In genomic region chr19:2652504-2653099, GRCh38 we compare ENCODE assay signal across 30 cellular contexts. TPM values are rescaled to one million over a fixed set of nuclear protein-coding genes. Genes with fewer than 3 reads are reported as not detected.
"Had no signal": no experiment of that assay in that cellular context is flagged by ENCODE, and none has a peak within 500 bp of the region (broad histone marks: within the 10 kb centered on the region; RNA-seq: fewer than 3 reads in every experiment).

No MANE protein-coding gene starts in this region.

- H3K79me2 ChIP-seq: hepatocyte had no signal

- H3K4me2 ChIP-seq: hepatocyte, smooth muscle cell had no signal

- H3K4me3 Mint-ChIP-seq: activated T-cell treated with anti-CD3 and anti-CD28 coated beads, Interleukin-2, amount 50 U/mL, for 72 hours; brain; effector memory CD8-positive, alpha-beta T cell; nephron; T-cell; type B pancreatic cell had no signal

- DNase-seq: activated CD4-positive, alpha-beta T cell treated with anti-CD3 and anti-CD28 coated beads for 4 hours; activated CD4-positive, alpha-beta T cell treated with anti-CD3 and anti-CD28 coated beads, Interleukin-2, amount 50 U/mL, for 4 hours; activated naive CD4-positive, alpha-beta T cell; activated T-cell treated with anti-CD3 and anti-CD28 coated beads for 4 hours; activated T-cell treated with anti-CD3 and anti-CD28 coated beads, Interleukin-2, amount 50 U/mL, for 72 hours; adrenal gland; aorta; cortex of kidney; effector memory CD8-positive, alpha-beta T cell; erythroblast; islet precursor cell; left ventricle myocardium inferior; mucosa of descending colon; stimulated activated CD4-positive, alpha-beta T cell treated with anti-CD3 and anti-CD28 coated beads, Interleukin-1b, Interleukin-23, amount 100 ng/mL, for 48 hours; stimulated activated CD4-positive, alpha-beta T cell treated with anti-CD3 and anti-CD28 coated beads, Interleukin-4, amount 100 ng/mL, for 4 hours; stimulated activated CD8-positive, alpha-beta memory T cell treated with anti-CD3 and anti-CD28 coated beads, Interleukin-4, amount 100 ng/mL, for 48 hours; stimulated activated naive CD4-positive, alpha-beta T cell; T-cell; uterus had no signal

- H3K9me3 Mint-ChIP-seq: activated naive CD4-positive, alpha-beta T cell treated with anti-CD3 and anti-CD28 coated beads, Interleukin-2, amount 50 U/mL, for 72 hours; activated T-cell treated with anti-CD3 and anti-CD28 coated beads, Interleukin-2, amount 50 U/mL, for 72 hours; effector memory CD8-positive, alpha-beta T cell; nephron; T-cell; type B pancreatic cell had no signal

- H2AFZ ChIP-seq: hepatocyte had no signal

- H3K27me3 ChIP-seq: adrenal gland, gastroesophageal sphincter, neutrophil, uterus had no signal

- H3K36me3 Mint-ChIP-seq: activated naive CD4-positive, alpha-beta T cell treated with anti-CD3 and anti-CD28 coated beads, Interleukin-2, amount 50 U/mL, for 72 hours; T-cell; type B pancreatic cell had no signal

- H3K4me3 ChIP-seq: adrenal gland, gastroesophageal sphincter, hepatocyte, left ventricle myocardium inferior, lung, mucosa of descending colon, smooth muscle cell, thoracic aorta, uterus had no signal

- ATAC-seq: activated naive CD4-positive, alpha-beta T cell treated with anti-CD3 and anti-CD28 coated beads, Interleukin-2, amount 50 U/mL, for 72 hours; activated T-cell treated with anti-CD3 and anti-CD28 coated beads, Interleukin-2, amount 50 U/mL, for 72 hours; effector memory CD8-positive, alpha-beta T cell; gastroesophageal sphincter; mucosa of descending colon; T-cell had no signal

- H3K27me3 Mint-ChIP-seq: T-cell, type B pancreatic cell had no signal

- H3K4me1 ChIP-seq: uterus had no signal

- H3K27ac ChIP-seq: adrenal gland, gastroesophageal sphincter, hepatocyte, left ventricle myocardium inferior, neutrophil, thoracic aorta, uterus had no signal

- H3K36me3 ChIP-seq: adrenal gland, gastroesophageal sphincter, left ventricle myocardium inferior, neutrophil, thoracic aorta, uterus had no signal

- H3K27ac Mint-ChIP-seq: activated naive CD4-positive, alpha-beta T cell treated with anti-CD3 and anti-CD28 coated beads, Interleukin-2, amount 50 U/mL, for 72 hours; activated T-cell treated with anti-CD3 and anti-CD28 coated beads, Interleukin-2, amount 50 U/mL, for 72 hours; effector memory CD8-positive, alpha-beta T cell; nephron; T-cell; type B pancreatic cell had no signal

- H3K9me3 ChIP-seq: adrenal gland, gastroesophageal sphincter, mucosa of descending colon, neutrophil, thoracic aorta, uterus had no signal

- H3K4me1 Mint-ChIP-seq: nephron, T-cell had no signal

RNA-seq across cellular contexts. Expression of gene GNG7, which starts 49.9 kb away (rescaled TPM):
- total RNA-seq: myocyte had no signal
